In genomic region chr14:33786091-33786825, GRCh38 we compare ENCODE assay signal across 17 cellular contexts.
DNase-seq lines count a peak whose midpoint lies in the region; TF ChIP-seq lines count a peak whose summit lies in the region.
"Had no signal": no experiment of that assay in that cellular context is flagged by ENCODE, and none has a peak within 500 bp of the region (broad histone marks: within the 10 kb centered on the region; RNA-seq: fewer than 3 reads in every experiment).

No MANE protein-coding gene starts in this region.

- TF ChIP-seq CTCF in AG10803 (conservative IDR thresholded peaks at IDR 0.05; ENCODE audit: low read length) (no peak), fibroblast of the aortic adventitia (IDR thresholded peaks at IDR 0.05; ENCODE audit: insufficient read depth, low read length) (no peak)

- in situ Hi-C loops in HAP-1 (cut with MboI; ENCODE audit: low sequenced_read_pairs), result loop anchor here (25.0 kb wide), 1 partner anchor 1074 kb away; no protein-coding TSS in a partner anchor

- H3K9me3 ChIP-seq in HAP-1, result no peaks in the 10 kb centered on the region

- DNase-seq in AG10803 (ENCODE audit: low read depth), result peak; percentile 40
- DNase-seq in HAP-1 (ENCODE audit: low spot score in 2 of 2), result peak; percentile 59 to 93
- DNase-seq in NCI-H82 (lab: John Stamatoyannopoulos, UW), result peak; percentile 74
- peak; percentile 18 for DNase-seq in fibroblast of the aortic adventitia (ENCODE audit: low read depth)
- no peak for DNase-seq in NCI-H2081 (lab: John Stamatoyannopoulos, UW)
- no peak for DNase-seq in dedifferentiated amniotic fluid mesenchymal stem cell (ENCODE audit: extremely low spot score)
- no peak for DNase-seq in SKM-1 treated with dmso at 0.1 percent for 144 hours (lab: John Stamatoyannopoulos, UW; ENCODE audit: unreplicated experiment)
- DNase-seq in epidermal melanocyte (ENCODE audit: insufficient read length, low spot score), result no peak
- DNase-seq: ACHN; C1 segment of cervical spinal cord; Calu3; CD4-positive, alpha-beta T cell; DMS153; DMS79 treated with DMSO at 0.1 percent for 48 hours; GDM1; HCEC 1CT; HFFc6 had no signal

- no peaks in the 10 kb centered on the region for H3K27me3 ChIP-seq in HAP-1 (ENCODE audit: low read depth)

- no peaks in the 10 kb centered on the region for H3K36me3 ChIP-seq in HAP-1 (replicated peaks)

- H3K4me1 ChIP-seq in HAP-1, result peaks cover 58% of the 10 kb centered on the region

- H3K4me3 ChIP-seq in AG10803 (ENCODE audit: low read length), result no peak overlapping the region
- H3K4me3 ChIP-seq in HAP-1, result no peak overlapping the region
- H3K4me3 ChIP-seq in fibroblast of the aortic adventitia (ENCODE audit: low read depth, low read length), result no peak overlapping the region

Comparison
In these comparisons a context has a peak if more than half of its experiments do, and no peak if none do; other contexts are left out.
1. DNase-seq: peak in AG10803 (single experiment), HAP-1 (2 of 2), NCI-H82 (single experiment) and fibroblast of the aortic adventitia (single experiment); none in NCI-H2081 (0 of 2), dedifferentiated amniotic fluid mesenchymal stem cell (single experiment), SKM-1 treated with dmso at 0.1 percent for 144 hours (single experiment) and epidermal melanocyte (single experiment).